9 cellular contexts compared by ENCODE assay signal in the genomic region with DNA sequence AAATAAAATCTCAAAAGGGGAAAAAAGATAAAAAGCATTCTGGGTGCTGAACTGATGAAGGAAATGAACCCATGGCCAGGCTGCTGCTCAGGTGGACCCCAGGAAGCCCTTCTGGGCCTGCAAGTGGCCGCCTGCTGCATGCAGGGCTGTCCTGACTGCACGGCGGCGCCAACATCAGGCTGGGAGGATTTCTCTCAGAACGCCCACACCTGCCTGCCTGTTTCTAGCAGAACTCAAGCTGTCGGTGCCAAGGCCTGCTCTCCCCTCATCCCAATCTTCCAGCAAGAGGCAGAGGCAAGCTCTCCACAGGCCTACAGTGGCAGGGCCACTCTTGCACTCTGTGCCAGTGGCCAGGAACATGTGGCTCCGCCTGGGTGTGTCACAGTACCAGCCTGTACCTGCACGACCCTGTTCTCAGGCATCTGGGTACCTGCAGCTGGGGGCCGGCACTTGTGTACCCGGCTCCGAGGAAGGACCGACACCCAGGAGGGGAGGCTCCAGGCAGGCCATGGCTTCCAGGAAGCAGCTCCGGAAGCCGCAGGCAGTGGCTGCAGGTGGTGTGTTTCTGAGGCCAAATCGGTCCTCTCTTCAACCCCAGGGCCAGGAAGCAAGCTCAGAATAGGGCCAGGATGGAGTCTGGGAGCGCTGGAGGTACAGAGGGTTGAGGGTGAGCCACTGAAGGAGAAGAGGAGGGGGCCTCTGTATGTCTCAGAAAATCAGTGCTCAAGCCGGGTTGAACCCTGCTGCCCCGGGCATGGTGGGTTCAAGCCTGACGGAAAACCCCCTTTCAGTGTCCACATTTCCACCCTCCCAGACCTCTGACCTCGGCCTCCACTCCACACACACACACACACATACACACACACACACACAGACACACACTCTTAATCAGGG. TPM values are rescaled to one million over a fixed set of nuclear protein-coding genes. Genes with fewer than 3 reads are reported as not detected.
DNase-seq lines count a peak whose midpoint lies in the region; ATAC-seq and TF ChIP-seq lines count a peak whose summit lies in the region.
"Had no signal": no experiment of that assay in that cellular context is flagged by ENCODE, and none has a peak within 500 bp of the region (broad histone marks: within the 10 kb centered on the region; RNA-seq: fewer than 3 reads in every experiment).

No MANE protein-coding gene starts in this region.

- DNase-seq in activated naive CD4-positive, alpha-beta T cell (lab: John Stamatoyannopoulos, UW), result no peak
- DNase-seq in mammary epithelial cell (no peak), mucosa of gallbladder (ENCODE audit: low spot score) (peak; percentile 72), ureter (ENCODE audit: low spot score) (peak; percentile 79), amniotic stem cell (lab: John Stamatoyannopoulos, UW) (no peak), GDM1 (lab: John Stamatoyannopoulos, UW) (no peak)
- DNase-seq in stimulated activated effector memory CD8-positive, alpha-beta T cell treated with anti-CD3 and anti-CD28 coated beads, Interleukin-12 subunit alpha, Interleukin-12 subunit beta, amount 100 ng/mL, for 72 hours (ENCODE audit: low spot score in 2 of 2), result no peak
- DNase-seq: NCI-H1092 had no signal

- H3K4me1 ChIP-seq in mammary epithelial cell (ENCODE audit: insufficient read depth, low read length), result peaks cover 59% of the 10 kb centered on the region

- H3K4me1 Mint-ChIP-seq in activated naive CD4-positive, alpha-beta T cell treated with anti-CD3 and anti-CD28 coated beads, Interleukin-2, amount 50 U/mL, for 24 hours, result peaks cover 48% of the 10 kb centered on the region
- peaks cover 20% of the 10 kb centered on the region for H3K4me1 Mint-ChIP-seq in stimulated activated effector memory CD8-positive, alpha-beta T cell treated with anti-CD3 and anti-CD28 coated beads, Interleukin-12 subunit alpha, Interleukin-12 subunit beta, amount 100 ng/mL, for 72 hours

- no peaks in the 10 kb centered on the region for H3K9me3 ChIP-seq in mammary epithelial cell (replicated peaks; ENCODE audit: insufficient read depth, low read length)

- H3K4me2 ChIP-seq in mammary epithelial cell (ENCODE audit: insufficient read depth, low read depth, low read length), result peak overlapping the region; percentile 81

- H3K79me2 ChIP-seq in mammary epithelial cell (ENCODE audit: insufficient read depth, low read length), result peaks cover 24% of the 10 kb centered on the region

- intact Hi-C loops in mammary epithelial cell (cut with micrococcal nuclease), result no loop called here

- in situ Hi-C loops in mammary epithelial cell (cut with MboI; ENCODE audit: low sequenced_read_pairs in 2 of 2), result no loop called here

- no peak for TF ChIP-seq CTCF in mammary epithelial cell (conservative IDR thresholded peaks at IDR 0.05 in 1 of 2, IDR thresholded peaks at IDR 0.05 in 1 of 2; ENCODE audit: extremely low read depth in 1 of 2, insufficient read depth in 1 of 2, low read depth in 1 of 2, low read length in 2 of 2)

- BruUV-seq in mammary epithelial cell (replicated peaks; lab: Mats Ljungman, UMichigan), result no TSS peak

- dilution Hi-C loops in mammary epithelial cell (cut with HindIII; ENCODE audit: low sequenced_read_pairs), result no loop called here

- no peaks in the 10 kb centered on the region for H3K27me3 Mint-ChIP-seq in activated naive CD4-positive, alpha-beta T cell treated with anti-CD3 and anti-CD28 coated beads, Interleukin-2, amount 50 U/mL, for 24 hours

- peak overlapping the region; percentile 83 for H3K27ac Mint-ChIP-seq in activated naive CD4-positive, alpha-beta T cell treated with anti-CD3 and anti-CD28 coated beads, Interleukin-2, amount 50 U/mL, for 24 hours
- H3K27ac Mint-ChIP-seq in stimulated activated effector memory CD8-positive, alpha-beta T cell treated with anti-CD3 and anti-CD28 coated beads, Interleukin-12 subunit alpha, Interleukin-12 subunit beta, amount 100 ng/mL, for 72 hours, result no peak overlapping the region

- peaks cover 3% of the 10 kb centered on the region for H4K20me1 ChIP-seq in mammary epithelial cell (ENCODE audit: insufficient read depth, low read length)

- no peak overlapping the region for H3K4me3 Mint-ChIP-seq in activated naive CD4-positive, alpha-beta T cell treated with anti-CD3 and anti-CD28 coated beads, Interleukin-2, amount 50 U/mL, for 24 hours
- H3K4me3 Mint-ChIP-seq in stimulated activated effector memory CD8-positive, alpha-beta T cell treated with anti-CD3 and anti-CD28 coated beads, Interleukin-12 subunit alpha, Interleukin-12 subunit beta, amount 100 ng/mL, for 72 hours, result no peak overlapping the region

- no peak overlapping the region for H3K9ac ChIP-seq in mammary epithelial cell (ENCODE audit: insufficient read depth, low read length)

- peak overlapping the region; percentile 36 for H3K27ac ChIP-seq in mammary epithelial cell (ENCODE audit: insufficient read depth, low read depth, low read length)

- H3K36me3 ChIP-seq in mammary epithelial cell (ENCODE audit: insufficient read depth, low read length), result peaks cover 4% of the 10 kb centered on the region

- no peak for ATAC-seq in stimulated activated effector memory CD8-positive, alpha-beta T cell treated with anti-CD3 and anti-CD28 coated beads, Interleukin-12 subunit alpha, Interleukin-12 subunit beta, amount 100 ng/mL, for 72 hours

- CTCF ChIA-PET in mammary epithelial cell (lab: Charles Lee; ENCODE audit: low non-redundant PET), result no interaction called here

- peak overlapping the region; percentile 35 for H2AFZ ChIP-seq in mammary epithelial cell (ENCODE audit: low read depth, low read length)

- H3K9me3 Mint-ChIP-seq in activated naive CD4-positive, alpha-beta T cell treated with anti-CD3 and anti-CD28 coated beads, Interleukin-2, amount 50 U/mL, for 24 hours, result no peaks in the 10 kb centered on the region
- no peaks in the 10 kb centered on the region for H3K9me3 Mint-ChIP-seq in stimulated activated effector memory CD8-positive, alpha-beta T cell treated with anti-CD3 and anti-CD28 coated beads, Interleukin-12 subunit alpha, Interleukin-12 subunit beta, amount 100 ng/mL, for 72 hours

- H3K4me3 ChIP-seq in mammary epithelial cell (replicated peaks in 1 of 3; ENCODE audit: insufficient read depth in 1 of 3, low read depth in 2 of 3, low read length in 3 of 3), result no peak overlapping the region

- no peaks in the 10 kb centered on the region for H3K36me3 Mint-ChIP-seq in activated naive CD4-positive, alpha-beta T cell treated with anti-CD3 and anti-CD28 coated beads, Interleukin-2, amount 50 U/mL, for 24 hours
- H3K36me3 Mint-ChIP-seq in stimulated activated effector memory CD8-positive, alpha-beta T cell treated with anti-CD3 and anti-CD28 coated beads, Interleukin-12 subunit alpha, Interleukin-12 subunit beta, amount 100 ng/mL, for 72 hours, result no peaks in the 10 kb centered on the region

- no peaks in the 10 kb centered on the region for H3K27me3 ChIP-seq in mammary epithelial cell (ENCODE audit: insufficient read depth, low read length)

- 32% methylated on average over 9 of the region's 20 CpGs for WGBS in mammary epithelial cell (ENCODE audit: low coverage, missing lambda C conversion rate)

RNA-seq across cellular contexts. Expression of gene INF2, which starts 2.5 kb away (rescaled TPM):
- total RNA-seq in mammary epithelial cell, result 100 to 1,000 TPM in 1 of 2 donors, 10 to 100 TPM in 1; 65.7 to 125 TPM
- polyA plus RNA-seq in mammary epithelial cell, result 64.5 TPM
- 52.1 TPM for polyA minus RNA-seq in mammary epithelial cell
- total RNA-seq in mucosa of gallbladder, result 306 TPM
- 81.6 TPM for total RNA-seq in ureter

RNA-seq across cellular contexts. Expression of gene ADSS1, which starts 37.2 kb away (rescaled TPM):
- 1 to 10 TPM; 1.5 to 3.8 TPM for total RNA-seq in mammary epithelial cell
- 0.56 TPM for polyA plus RNA-seq in mammary epithelial cell
- not detected for polyA minus RNA-seq in mammary epithelial cell
- total RNA-seq in mucosa of gallbladder, result 49.3 TPM
- total RNA-seq in ureter, result 11.0 TPM

Comparison
In these comparisons a context has a peak if more than half of its experiments do, and no peak if none do; other contexts are left out.
1. DNase-seq: peak in mucosa of gallbladder (single experiment) and ureter (single experiment); none in activated naive CD4-positive, alpha-beta T cell (0 of 4), mammary epithelial cell (single experiment), stimulated activated effector memory CD8-positive, alpha-beta T cell treated with anti-CD3 and anti-CD28 coated beads, Interleukin-12 subunit alpha, Interleukin-12 subunit beta, amount 100 ng/mL, for 72 hours (0 of 2), amniotic stem cell (single experiment) and GDM1 (single experiment).